Comparison of ENCODE assay signal across 21 cellular contexts in genomic region chr13:104975272-104975671, GRCh38.
DNase-seq lines count a peak whose midpoint lies in the region; ATAC-seq, FAIRE-seq and TF ChIP-seq lines count a peak whose summit lies in the region.
"Had no signal": no experiment of that assay in that cellular context is flagged by ENCODE, and none has a peak within 500 bp of the region (broad histone marks: within the 10 kb centered on the region; RNA-seq: fewer than 3 reads in every experiment).

No MANE protein-coding gene starts in this region.

- no peak overlapping the region for H3K27ac Mint-ChIP-seq in osteocyte (ENCODE audit: unreplicated experiment)
- no peak overlapping the region for H3K27ac Mint-ChIP-seq in activated T-cell treated with anti-CD3 and anti-CD28 coated beads, Interleukin-2, amount 50 U/mL, for 24 hours
- H3K27ac Mint-ChIP-seq: GM23338; natural killer cell; stimulated activated naive B cell treated with anti-CD40 and anti-IgM and Interleukin-4, amounts not matched to agents 10 μg/mL and 1 μg/mL and 100 μg/mL, for 72 hours; T-helper 1 cell treated with Interleukin-12 subunit alpha and Interleukin-12 subunit beta and Interleukin-4 antibody, amounts not matched to agents 30 μg/mL and 1 μg/mL, for 36 hours had no signal

- no peak overlapping the region for H3K4me3 Mint-ChIP-seq in osteocyte (ENCODE audit: unreplicated experiment)
- no peak overlapping the region for H3K4me3 Mint-ChIP-seq in activated T-cell treated with anti-CD3 and anti-CD28 coated beads, Interleukin-2, amount 50 U/mL, for 24 hours
- H3K4me3 Mint-ChIP-seq: GM23338; natural killer cell; stimulated activated naive B cell treated with anti-CD40 and anti-IgM and Interleukin-4, amounts not matched to agents 10 μg/mL and 1 μg/mL and 100 μg/mL, for 72 hours; T-helper 1 cell treated with Interleukin-12 subunit alpha and Interleukin-12 subunit beta and Interleukin-4 antibody, amounts not matched to agents 30 μg/mL and 1 μg/mL, for 36 hours had no signal

- no peaks in the 10 kb centered on the region for H3K36me3 Mint-ChIP-seq in osteocyte (ENCODE audit: unreplicated experiment)
- no peaks in the 10 kb centered on the region for H3K36me3 Mint-ChIP-seq in activated T-cell treated with anti-CD3 and anti-CD28 coated beads, Interleukin-2, amount 50 U/mL, for 24 hours (ENCODE audit: low read depth)
- H3K36me3 Mint-ChIP-seq: natural killer cell; stimulated activated naive B cell treated with anti-CD40 and anti-IgM and Interleukin-4, amounts not matched to agents 10 μg/mL and 1 μg/mL and 100 μg/mL, for 72 hours had no signal

- no peaks in the 10 kb centered on the region for H3K9me3 Mint-ChIP-seq in osteocyte (ENCODE audit: unreplicated experiment)
- H3K9me3 Mint-ChIP-seq in activated T-cell treated with anti-CD3 and anti-CD28 coated beads, Interleukin-2, amount 50 U/mL, for 24 hours = no peaks in the 10 kb centered on the region
- H3K9me3 Mint-ChIP-seq: GM23338; natural killer cell; stimulated activated naive B cell treated with anti-CD40 and anti-IgM and Interleukin-4, amounts not matched to agents 10 μg/mL and 1 μg/mL and 100 μg/mL, for 72 hours; T-helper 1 cell treated with Interleukin-12 subunit alpha and Interleukin-12 subunit beta and Interleukin-4 antibody, amounts not matched to agents 30 μg/mL and 1 μg/mL, for 36 hours had no signal

- H3K4me1 Mint-ChIP-seq in osteocyte (ENCODE audit: unreplicated experiment) = no peaks in the 10 kb centered on the region
- H3K4me1 Mint-ChIP-seq in activated T-cell treated with anti-CD3 and anti-CD28 coated beads, Interleukin-2, amount 50 U/mL, for 24 hours (ENCODE audit: low read depth) = peaks cover 14% of the 10 kb centered on the region
- H3K4me1 Mint-ChIP-seq: GM23338; stimulated activated naive B cell treated with anti-CD40 and anti-IgM and Interleukin-4, amounts not matched to agents 10 μg/mL and 1 μg/mL and 100 μg/mL, for 72 hours had no signal

- H3K27me3 Mint-ChIP-seq in osteocyte (ENCODE audit: unreplicated experiment) = no peaks in the 10 kb centered on the region
- H3K27me3 Mint-ChIP-seq in activated T-cell treated with anti-CD3 and anti-CD28 coated beads, Interleukin-2, amount 50 U/mL, for 24 hours = no peaks in the 10 kb centered on the region
- H3K27me3 Mint-ChIP-seq: stimulated activated naive B cell treated with anti-CD40 and anti-IgM and Interleukin-4, amounts not matched to agents 10 μg/mL and 1 μg/mL and 100 μg/mL, for 72 hours had no signal

- TF ChIP-seq CTCF in osteocyte (IDR thresholded peaks at IDR 0.05) = no peak

- ATAC-seq in GM19438 (IDR thresholded peaks at IDR 0.05; ENCODE audit: low read depth, unreplicated experiment) (peak; percentile 63), HG02870 (IDR thresholded peaks at IDR 0.05; ENCODE audit: unreplicated experiment) (peak; percentile 80), HG03521 (IDR thresholded peaks at IDR 0.05; ENCODE audit: unreplicated experiment) (peak; percentile 61)
- ATAC-seq: GM23338; natural killer cell; Panc1; stimulated activated naive B cell treated with anti-CD40 and anti-IgM and Interleukin-4, amounts not matched to agents 10 μg/mL and 1 μg/mL and 100 μg/mL, for 72 hours had no signal

- FAIRE-seq in GM12892 (lab: Jason Lieb, UNC) = peak; percentile 30
- FAIRE-seq: colon had no signal

- DNase-seq in GM12892 (ENCODE audit: insufficient read length) (no peak), posterior vena cava (ENCODE audit: low spot score) (no peak), germinal center (ENCODE audit: low spot score) (no peak), osteocyte (ENCODE audit: extremely low spot score, unreplicated experiment) (no peak)
- no peak for DNase-seq in activated T-cell treated with anti-CD3 and anti-CD28 coated beads, Interleukin-2, amount 50 U/mL, for 24 hours
- DNase-seq: activated CD4-positive, CD25-positive, alpha-beta regulatory T cell treated with anti-CD3 and anti-CD28 coated beads, Interleukin-2, amount 50 U/mL, for 72 hours; activated T-cell treated with anti-CD3 and anti-CD28 coated beads, Interleukin-2, amount 50 U/mL, for 1 hour; amniotic stem cell; DMS153; hypothalamus; left ventricle myocardium inferior; natural killer cell; stimulated activated CD4-positive, alpha-beta T cell treated with anti-CD3 and anti-CD28 coated beads, Interleukin-4, amount 100 ng/mL, for 1 hour; stimulated activated naive B cell treated with anti-CD40 and anti-IgM and Interleukin-4, amounts not matched to agents 10 μg/mL and 1 μg/mL and 100 μg/mL, for 72 hours had no signal

- intact Hi-C loops in posterior vena cava (cut with DNase I) = no loop called here

- TF ChIP-seq POLR2A in GM12892 (IDR thresholded peaks at IDR 0.05; ENCODE audit: low read depth, low read length) = no peak
